ENCODE assay signal across 13 cellular contexts in genomic region chr12:124696689-124697476, GRCh38.
A peak's percentile ranks its signal among the peaks of the same experiment; 100 is the strongest.
DNase-seq lines count a peak whose midpoint lies in the region; ATAC-seq and TF ChIP-seq lines count a peak whose summit lies in the region.
"Had no signal": no experiment of that assay in that cellular context is flagged by ENCODE, and none has a peak within 500 bp of the region (broad histone marks: within the 10 kb centered on the region; RNA-seq: fewer than 3 reads in every experiment).

No MANE protein-coding gene starts in this region.

- no peaks in the 10 kb centered on the region for H4K20me1 ChIP-seq in mammary epithelial cell (ENCODE audit: insufficient read depth, low read length)

- no peaks in the 10 kb centered on the region for H3K79me2 ChIP-seq in mammary epithelial cell (ENCODE audit: insufficient read depth, low read length)

- dilution Hi-C loops in mammary epithelial cell (cut with HindIII; ENCODE audit: low sequenced_read_pairs): no loop called here

- H3K36me3 ChIP-seq in BE2C (no peaks in the 10 kb centered on the region), SJSA1 (peaks cover 4% of the 10 kb centered on the region), lower lobe of right lung (no peaks in the 10 kb centered on the region), uterus (no peaks in the 10 kb centered on the region), mammary epithelial cell (ENCODE audit: insufficient read depth, low read length) (no peaks in the 10 kb centered on the region)

- H3K27ac ChIP-seq in SJSA1: peak overlapping the region; percentile 95; the same call in 1 of the 2 replicates
- H3K27ac ChIP-seq in lower lobe of right lung: peak overlapping the region; percentile 85
- no peak overlapping the region for H3K27ac ChIP-seq in uterus
- no peak overlapping the region for H3K27ac ChIP-seq in mammary epithelial cell (ENCODE audit: insufficient read depth, low read depth, low read length)
- H3K27ac ChIP-seq: C4-2B, psoas muscle had no signal

- no peak for TF ChIP-seq CTCF in BE2C (IDR thresholded peaks at IDR 0.05; ENCODE audit: low read depth, low read length)
- no peak for TF ChIP-seq CTCF in lower lobe of right lung (IDR thresholded peaks at IDR 0.05)
- TF ChIP-seq CTCF in uterus (IDR thresholded peaks at IDR 0.05): no peak
- no peak for TF ChIP-seq CTCF in mammary epithelial cell (conservative IDR thresholded peaks at IDR 0.05 in 1 of 2, IDR thresholded peaks at IDR 0.05 in 1 of 2; ENCODE audit: extremely low read depth in 1 of 2, insufficient read depth in 1 of 2, low read depth in 1 of 2, low read length in 2 of 2)

- no peak for ATAC-seq in lower lobe of right lung

- H3K9ac ChIP-seq in mammary epithelial cell (ENCODE audit: insufficient read depth, low read length): no peak overlapping the region

- in situ Hi-C loops in mammary epithelial cell (cut with MboI; ENCODE audit: low sequenced_read_pairs in 2 of 2): no loop called here

- 20% methylated on average over 3 of the region's 3 CpGs for WGBS in mammary epithelial cell (ENCODE audit: low coverage, missing lambda C conversion rate)

- no peak overlapping the region for H2AFZ ChIP-seq in mammary epithelial cell (ENCODE audit: low read depth, low read length)

- BruUV-seq in mammary epithelial cell (replicated peaks; lab: Mats Ljungman, UMichigan): no TSS peak

- DNase-seq in BE2C (peak; percentile 73), DMS79 (lab: John Stamatoyannopoulos, UW) (peak; percentile 64), SJSA1 (ENCODE audit: low read depth in 1 of 2, low spot score in 2 of 2) (no peak), lower lobe of right lung (no peak), LoVo (ENCODE audit: low spot score) (no peak), uterus (no peak), mammary epithelial cell (no peak)
- DNase-seq in activated CD4-positive, alpha-beta T cell treated with anti-CD3 and anti-CD28 coated beads for 4 hours: no peak
- DNase-seq: activated CD4-positive, alpha-beta T cell treated with anti-CD3 and anti-CD28 coated beads, Interleukin-2, amount 10 ng/mL, durations not matched to agents 24 days and 14 days; activated T-cell treated with anti-CD3 and anti-CD28 coated beads, Interleukin-2, amount 50 U/mL, for 48 hours; immature natural killer cell; psoas muscle had no signal

- no peak overlapping the region for H3K4me3 ChIP-seq in BE2C (ENCODE audit: low read depth, low read length)
- no peak overlapping the region for H3K4me3 ChIP-seq in SJSA1
- no peak overlapping the region for H3K4me3 ChIP-seq in lower lobe of right lung
- H3K4me3 ChIP-seq in uterus: no peak overlapping the region
- no peak overlapping the region for H3K4me3 ChIP-seq in mammary epithelial cell (replicated peaks in 1 of 3; ENCODE audit: insufficient read depth in 1 of 3, low read depth in 2 of 3, low read length in 3 of 3)
- H3K4me3 ChIP-seq: psoas muscle had no signal

- CTCF ChIA-PET in mammary epithelial cell (lab: Charles Lee; ENCODE audit: low non-redundant PET): no interaction called here

- intact Hi-C loops in lower lobe of right lung (cut with DNase I): no loop called here
- intact Hi-C loops in uterus (cut with DNase I; ENCODE audit: low total_unique reads): no loop called here
- intact Hi-C loops in mammary epithelial cell (cut with micrococcal nuclease): no loop called here

- no peak for TF ChIP-seq POLR2A in uterus (IDR thresholded peaks at IDR 0.05)

- H3K27me3 ChIP-seq in BE2C (no peaks in the 10 kb centered on the region), SJSA1 (replicated peaks) (no peaks in the 10 kb centered on the region), lower lobe of right lung (ENCODE audit: low read depth) (no peaks in the 10 kb centered on the region), uterus (no peaks in the 10 kb centered on the region), mammary epithelial cell (ENCODE audit: insufficient read depth, low read length) (no peaks in the 10 kb centered on the region)

- H3K9me3 ChIP-seq in BE2C (no peaks in the 10 kb centered on the region; the same call in 1 of the 2 replicates), SJSA1 (replicated peaks) (no peaks in the 10 kb centered on the region), lower lobe of right lung (peaks cover 11% of the 10 kb centered on the region), uterus (peaks cover 0 to 11% of the 10 kb centered on the region in 2 donors), mammary epithelial cell (replicated peaks; ENCODE audit: insufficient read depth, low read length) (no peaks in the 10 kb centered on the region)

- H3K4me2 ChIP-seq in mammary epithelial cell (ENCODE audit: insufficient read depth, low read depth, low read length): no peak overlapping the region

- peaks cover 26% of the 10 kb centered on the region for H3K4me1 ChIP-seq in BE2C
- H3K4me1 ChIP-seq in SJSA1 (replicated peaks): peaks cover 55% of the 10 kb centered on the region
- H3K4me1 ChIP-seq in lower lobe of right lung: peaks cover 54% of the 10 kb centered on the region
- peaks cover 0 to 5% of the 10 kb centered on the region in 2 donors for H3K4me1 ChIP-seq in uterus
- peaks cover 13% of the 10 kb centered on the region for H3K4me1 ChIP-seq in mammary epithelial cell (ENCODE audit: insufficient read depth, low read length)

Comparison
In these comparisons a context has a peak if more than half of its experiments do, and no peak if none do; other contexts are left out.
1. DNase-seq: peak in BE2C (single experiment) and DMS79 (single experiment); none in SJSA1 (0 of 2), lower lobe of right lung (single experiment), LoVo (single experiment), uterus (0 of 2), mammary epithelial cell (single experiment) and activated CD4-positive, alpha-beta T cell treated with anti-CD3 and anti-CD28 coated beads for 4 hours (0 of 2).
2. H3K27ac ChIP-seq: peak in SJSA1 (single experiment) and lower lobe of right lung (single experiment); none in uterus (0 of 2) and mammary epithelial cell (single experiment).